Comparison of ENCODE assay signal across 18 cellular contexts in genomic region chr7:122689346-122690109, GRCh38. TPM values are rescaled to one million over a fixed set of nuclear protein-coding genes. Genes with fewer than 3 reads are reported as not detected.
"Had no signal": no experiment of that assay in that cellular context is flagged by ENCODE, and none has a peak within 500 bp of the region (broad histone marks: within the 10 kb centered on the region; RNA-seq: fewer than 3 reads in every experiment).

No MANE protein-coding gene starts in this region.

- H3K9me3 ChIP-seq: colonic mucosa, tibial nerve had no signal

- ATAC-seq: activated naive CD8-positive, alpha-beta T cell treated with anti-CD3 and anti-CD28 coated beads, Interleukin-2, amount 50 U/mL, for 24 hours; activated T-cell treated with anti-CD3 and anti-CD28 coated beads, Interleukin-2, amount 50 U/mL, for 72 hours; stimulated activated naive B cell treated with anti-CD40 and anti-IgM and Interleukin-4, amounts not matched to agents 10 μg/mL and 1 μg/mL and 100 μg/mL, for 72 hours; T-helper 17 cell had no signal

- H3K4me1 ChIP-seq: colonic mucosa, tibial nerve had no signal

- FAIRE-seq: astrocyte had no signal

- H3K4me3 ChIP-seq: cardiac muscle cell, colonic mucosa, hepatocyte, lung, smooth muscle cell, tibial nerve had no signal

- DNase-seq: activated CD4-positive, alpha-beta memory T cell treated with anti-CD3 and anti-CD28 coated beads for 36 hours; activated CD4-positive, CD25-positive, alpha-beta regulatory T cell treated with anti-CD3 and anti-CD28 coated beads, Interleukin-2, amount 50 U/mL, for 72 hours; activated naive CD4-positive, alpha-beta T cell; activated naive CD8-positive, alpha-beta T cell treated with anti-CD3 and anti-CD28 coated beads, Interleukin-2, amount 50 U/mL, for 24 hours; activated T-cell treated with anti-CD3 and anti-CD28 coated beads, Interleukin-2, amount 50 U/mL, for 72 hours; colonic mucosa; effector CD4-positive, alpha-beta T cell; midbrain; naive B cell; posterior cingulate gyrus; stimulated activated naive B cell treated with anti-CD40 and anti-IgM and Interleukin-4, amounts not matched to agents 10 μg/mL and 1 μg/mL and 100 μg/mL, for 72 hours; T-helper 17 cell had no signal

- H3K36me3 ChIP-seq: cardiac muscle cell, colonic mucosa, tibial nerve had no signal

RNA-seq across cellular contexts. Expression of gene RNF133, which starts 9.4 kb away (rescaled TPM):
- total RNA-seq: activated CD4-positive, alpha-beta memory T cell treated with anti-CD3 and anti-CD28 coated beads for 36 hours; activated T-cell treated with anti-CD3 and anti-CD28 coated beads, Interleukin-2, amount 50 U/mL, for 72 hours; T-helper 17 cell had no signal
- polyA plus RNA-seq: cardiac muscle cell, smooth muscle cell had no signal

RNA-seq across cellular contexts. Expression of gene RNF148, which starts 13.2 kb away (rescaled TPM):
- total RNA-seq: activated CD4-positive, alpha-beta memory T cell treated with anti-CD3 and anti-CD28 coated beads for 36 hours; activated T-cell treated with anti-CD3 and anti-CD28 coated beads, Interleukin-2, amount 50 U/mL, for 72 hours; smooth muscle cell; T-helper 17 cell had no signal
- polyA plus RNA-seq: cardiac muscle cell, smooth muscle cell had no signal
